Comparison of ENCODE assay signal across 20 cellular contexts in the genomic region with DNA sequence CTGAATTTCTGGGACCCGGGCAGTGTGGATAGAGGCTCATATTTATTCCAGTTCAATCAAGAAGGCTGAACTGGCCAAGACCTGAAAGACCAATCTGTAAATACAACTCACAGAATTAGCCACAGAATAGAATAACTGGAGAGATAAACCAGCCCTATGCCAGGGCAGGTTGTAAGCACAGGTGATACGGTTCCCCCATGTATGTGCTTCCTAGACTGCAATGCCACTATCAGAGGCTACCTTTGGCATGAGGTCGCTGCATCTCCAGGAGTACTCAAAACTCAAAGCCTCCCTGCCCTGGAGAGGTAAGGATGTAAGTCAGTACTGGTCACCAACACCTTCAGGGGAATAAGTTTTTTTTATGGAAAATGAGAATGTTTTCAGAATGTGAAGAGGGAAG.
DNase-seq lines count a peak whose midpoint lies in the region; ATAC-seq and TF ChIP-seq lines count a peak whose summit lies in the region.
"Had no signal": no experiment of that assay in that cellular context is flagged by ENCODE, and none has a peak within 500 bp of the region (broad histone marks: within the 10 kb centered on the region; RNA-seq: fewer than 3 reads in every experiment).

No MANE protein-coding gene starts in this region.

- peaks cover 11% of the 10 kb centered on the region for H3K4me1 Mint-ChIP-seq in progenitor cell of endocrine pancreas (ENCODE audit: low read depth)
- H3K4me1 Mint-ChIP-seq in HFFc6 (ENCODE audit: low read depth), result peaks cover 3% of the 10 kb centered on the region
- H3K4me1 Mint-ChIP-seq: B cell; CD4-positive, CD25-positive, alpha-beta regulatory T cell; H9 had no signal

- H3K4me3 ChIP-seq in H7 (ENCODE audit: insufficient read depth, low read depth, low read length), result no peak overlapping the region
- H3K4me3 ChIP-seq in osteoblast (ENCODE audit: insufficient read depth, low read length), result no peak overlapping the region
- no peak overlapping the region for H3K4me3 ChIP-seq in tibial artery
- H3K4me3 ChIP-seq: BLaER1, GM23248 had no signal

- intact Hi-C loops in tibial artery (cut with DNase I; ENCODE audit: low total_unique reads), result no loop called here

- H3K4me2 ChIP-seq in osteoblast (ENCODE audit: insufficient read depth, low read length), result no peak overlapping the region
- H3K4me2 ChIP-seq: BLaER1 had no signal

- ATAC-seq in GM21515 (IDR thresholded peaks at IDR 0.05; ENCODE audit: unreplicated experiment) (no peak), GM19324 (IDR thresholded peaks at IDR 0.05; ENCODE audit: low FRiP score, unreplicated experiment) (no peak), HG02973 (IDR thresholded peaks at IDR 0.05; ENCODE audit: unreplicated experiment) (no peak)
- ATAC-seq: CD8-positive, alpha-beta T cell; HCT116 had no signal

- no peaks in the 10 kb centered on the region for H3K36me3 ChIP-seq in H7 (replicated peaks; ENCODE audit: control insufficient read depth, insufficient read depth, low read length)
- no peaks in the 10 kb centered on the region for H3K36me3 ChIP-seq in osteoblast (ENCODE audit: insufficient read depth, low read length)
- no peaks in the 10 kb centered on the region for H3K36me3 ChIP-seq in tibial artery
- H3K36me3 ChIP-seq: BLaER1 had no signal

- H3K9me3 Mint-ChIP-seq in progenitor cell of endocrine pancreas (ENCODE audit: low read depth) (no peaks in the 10 kb centered on the region), HFFc6 (no peaks in the 10 kb centered on the region)
- H3K9me3 Mint-ChIP-seq: CD8-positive, alpha-beta T cell; H9 had no signal

- H3K9me3 ChIP-seq in osteoblast (ENCODE audit: low read depth, low read length) (no peaks in the 10 kb centered on the region), tibial artery (no peaks in the 10 kb centered on the region)
- H3K9me3 ChIP-seq: BLaER1, Caco-2 had no signal

- no peak for TF ChIP-seq CTCF in osteoblast (IDR thresholded peaks at IDR 0.05; ENCODE audit: extremely low read depth, low read depth, low read length)
- no peak for TF ChIP-seq CTCF in progenitor cell of endocrine pancreas (IDR thresholded peaks at IDR 0.05; ENCODE audit: unreplicated experiment)
- no peak for TF ChIP-seq CTCF in tibial artery (IDR thresholded peaks at IDR 0.05)
- TF ChIP-seq CTCF in HFFc6 (IDR thresholded peaks at IDR 0.05), result no peak

- H3K79me2 ChIP-seq in osteoblast (ENCODE audit: insufficient read depth, low read length), result no peaks in the 10 kb centered on the region

- H3K36me3 Mint-ChIP-seq in progenitor cell of endocrine pancreas (ENCODE audit: insufficient read depth), result no peaks in the 10 kb centered on the region
- no peaks in the 10 kb centered on the region for H3K36me3 Mint-ChIP-seq in HFFc6 (ENCODE audit: low read depth)
- H3K36me3 Mint-ChIP-seq: CD4-positive, CD25-positive, alpha-beta regulatory T cell; CD8-positive, alpha-beta T cell had no signal

- peak; percentile 8 for DNase-seq in H7
- DNase-seq in osteoblast (ENCODE audit: insufficient read length, low spot score, missing footprints), result peak; percentile 3
- DNase-seq in progenitor cell of endocrine pancreas (ENCODE audit: low spot score, unreplicated experiment), result no peak
- no peak for DNase-seq in tibial artery
- DNase-seq in HFFc6, result no peak
- DNase-seq: CD4-positive, CD25-positive, alpha-beta regulatory T cell; CD8-positive, alpha-beta T cell; DMS153; DND-41; GM23248; H9 had no signal

- H3K27ac ChIP-seq in osteoblast (ENCODE audit: low read depth, low read length) (no peak overlapping the region), tibial artery (peak overlapping the region; percentile 0 to 74)
- H3K27ac ChIP-seq: 22Rv1, BLaER1, C4-2B, GM23248 had no signal

- H3K27me3 ChIP-seq in H7 (ENCODE audit: control insufficient read depth, insufficient read depth, low read length), result no peaks in the 10 kb centered on the region
- H3K27me3 ChIP-seq in osteoblast (ENCODE audit: insufficient read depth, low read length), result no peaks in the 10 kb centered on the region
- no peaks in the 10 kb centered on the region for H3K27me3 ChIP-seq in tibial artery
- H3K27me3 ChIP-seq: BLaER1 had no signal

- H3K4me3 Mint-ChIP-seq in progenitor cell of endocrine pancreas (ENCODE audit: low read depth) (no peak overlapping the region), HFFc6 (no peak overlapping the region)
- H3K4me3 Mint-ChIP-seq: B cell; CD4-positive, CD25-positive, alpha-beta regulatory T cell; CD8-positive, alpha-beta T cell; H9 had no signal

- H4K20me1 ChIP-seq in osteoblast (ENCODE audit: insufficient read depth, low read length), result no peaks in the 10 kb centered on the region
- H4K20me1 ChIP-seq: BLaER1 had no signal

- H2AFZ ChIP-seq in osteoblast (ENCODE audit: low read length), result no peak overlapping the region
- H2AFZ ChIP-seq: GM23248 had no signal

- no peaks in the 10 kb centered on the region for H3K4me1 ChIP-seq in osteoblast (ENCODE audit: insufficient read depth, low read length)
- H3K4me1 ChIP-seq in tibial artery, result peaks cover 0 to 81% (median 19%) of the 10 kb centered on the region in 4 donors
- H3K4me1 ChIP-seq: BLaER1 had no signal

- H3K27ac Mint-ChIP-seq in progenitor cell of endocrine pancreas, result peak overlapping the region; percentile 21
- H3K27ac Mint-ChIP-seq in HFFc6, result no peak overlapping the region
- H3K27ac Mint-ChIP-seq: B cell; CD4-positive, CD25-positive, alpha-beta regulatory T cell; CD8-positive, alpha-beta T cell; H9 had no signal

- H3K27me3 Mint-ChIP-seq in progenitor cell of endocrine pancreas, result no peaks in the 10 kb centered on the region
- H3K27me3 Mint-ChIP-seq in HFFc6 (ENCODE audit: insufficient read depth), result no peaks in the 10 kb centered on the region
- H3K27me3 Mint-ChIP-seq: B cell had no signal

Comparison
In these comparisons a context has a peak if more than half of its experiments do, and no peak if none do; other contexts are left out.
1. DNase-seq: peak in H7 (single experiment) and osteoblast (single experiment); none in progenitor cell of endocrine pancreas (single experiment), tibial artery (0 of 2) and HFFc6 (single experiment).